In the genomic region with DNA sequence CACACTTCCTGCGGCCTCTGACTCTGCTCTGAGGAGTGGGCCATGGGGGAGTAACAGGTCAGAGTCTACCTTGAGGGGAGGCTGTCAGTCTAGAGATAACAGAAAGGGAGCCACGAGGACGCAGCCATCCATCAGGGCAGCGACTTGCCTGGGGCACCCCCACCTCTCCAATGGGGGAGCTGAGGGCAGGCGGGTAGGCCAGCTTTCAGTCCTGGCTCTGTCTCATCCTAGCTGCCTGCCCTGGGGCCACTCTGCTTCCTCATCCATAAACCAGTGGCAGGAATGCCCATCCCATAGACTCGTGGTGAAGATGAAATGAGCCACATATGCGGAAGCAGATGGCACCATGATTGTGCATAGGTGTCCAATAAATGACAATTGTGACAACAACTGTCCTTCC, we compare ENCODE assay signal across 8 cellular contexts. TPM values are rescaled to one million over a fixed set of nuclear protein-coding genes. Genes with fewer than 3 reads are reported as not detected.
"Had no signal": no experiment of that assay in that cellular context is flagged by ENCODE, and none has a peak within 500 bp of the region (broad histone marks: within the 10 kb centered on the region; RNA-seq: fewer than 3 reads in every experiment).

No MANE protein-coding gene starts in this region.

- DNase-seq: GM23248, GOT3, H9, HCEC 1CT, IMR-90, KG1 had no signal

- H3K27ac Mint-ChIP-seq: H9 had no signal

- H3K4me3 ChIP-seq: GM23248, K562 had no signal

- H3K9ac ChIP-seq: GM23248 had no signal

- H3K27ac ChIP-seq: GM23248 had no signal

- H3K4me3 Mint-ChIP-seq: H9 had no signal

- ATAC-seq: K562 had no signal

RNA-seq across cellular contexts. Expression of a gene that starts 22.7 kb away (rescaled TPM):
- total RNA-seq: GM23248, H4, H9, IMR-90, K562 had no signal
- polyA plus RNA-seq: GM23248, IMR-90 had no signal
